Comparison of ENCODE assay signal across 8 cellular contexts in genomic region chr15:85330941-85331588, GRCh38. TPM values are rescaled to one million over a fixed set of nuclear protein-coding genes. Genes with fewer than 3 reads are reported as not detected.
DNase-seq lines count a peak whose midpoint lies in the region; ATAC-seq, FAIRE-seq and TF ChIP-seq lines count a peak whose summit lies in the region.

No MANE protein-coding gene starts in this region.

- H3K9ac ChIP-seq in DND-41 (ENCODE audit: low read depth, low read length) = peak overlapping the region; percentile 40

- H3K9me3 ChIP-seq in DND-41 (ENCODE audit: insufficient read depth, low read length, severe bottlenecking) (no peaks in the 10 kb centered on the region), gastroesophageal sphincter (no peaks in the 10 kb centered on the region), upper lobe of left lung (no peaks in the 10 kb centered on the region)

- no peak for TF ChIP-seq POLR2A in gastroesophageal sphincter (IDR thresholded peaks at IDR 0.05)
- TF ChIP-seq POLR2A in upper lobe of left lung (IDR thresholded peaks at IDR 0.05) = peak in 1 of 4 donors; percentile 56

- DNase-seq in DND-41 (peak; percentile 64), HTR-8/SVneo (ENCODE audit: insufficient read length, low spot score) (peak; percentile 69), RPMI7951 (ENCODE audit: low read depth) (peak; percentile 97), pons (ENCODE audit: low spot score) (peak; percentile 68), upper lobe of left lung (peak in 1 of 2 donors; percentile 97)
- DNase-seq in activated effector memory CD4-positive, alpha-beta T cell treated with anti-CD3 and anti-CD28 coated beads, Interleukin-2, amount 50 U/mL, for 16 hours = peak; percentile 87

- H3K36me3 ChIP-seq in DND-41 (ENCODE audit: insufficient read depth, low read length) (no peaks in the 10 kb centered on the region), gastroesophageal sphincter (no peaks in the 10 kb centered on the region), upper lobe of left lung (no peaks in the 10 kb centered on the region)

- H3K27ac ChIP-seq in DND-41 (ENCODE audit: low read length) (peak overlapping the region; percentile 66), gastroesophageal sphincter (peak overlapping the region; percentile 66 to 95 (median 90)), upper lobe of left lung (peak overlapping the region; percentile 87 to 96 (median 90))

- H2AFZ ChIP-seq in DND-41 (ENCODE audit: low read depth, low read length) = peak overlapping the region; percentile 78

- H3K4me3 ChIP-seq in DND-41 (ENCODE audit: low read depth in 1 of 2, low read length in 2 of 2) (peak overlapping the region in 1 of 2 experiments; percentile 53; a peak in 2 of 4 replicates), gastroesophageal sphincter (no peak overlapping the region), upper lobe of left lung (no peak overlapping the region)

- no peaks in the 10 kb centered on the region for H4K20me1 ChIP-seq in DND-41 (ENCODE audit: insufficient read depth, low read length)

- H3K27me3 ChIP-seq in DND-41 (ENCODE audit: insufficient read depth, low read length, poor library complexity) = no peaks in the 10 kb centered on the region
- H3K27me3 ChIP-seq in gastroesophageal sphincter = no peaks in the 10 kb centered on the region
- H3K27me3 ChIP-seq in upper lobe of left lung = no peaks in the 10 kb centered on the region

- no peak for FAIRE-seq in HTR-8/SVneo (lab: Jason Lieb, UNC)

- peak overlapping the region; percentile 67 for H3K4me2 ChIP-seq in DND-41 (ENCODE audit: insufficient read depth, low read length)

- H3K79me2 ChIP-seq in DND-41 (ENCODE audit: insufficient read depth, low read length) = no peaks in the 10 kb centered on the region

- TF ChIP-seq CTCF in DND-41 (IDR thresholded peaks at IDR 0.05; ENCODE audit: borderline replicate concordance, extremely low read depth, low read length, poor library complexity, severe bottlenecking) = peak; percentile 63
- peak; percentile 62 to 94 (median 92) for TF ChIP-seq CTCF in gastroesophageal sphincter (IDR thresholded peaks at IDR 0.05)
- peak; percentile 73 to 91 (median 82) for TF ChIP-seq CTCF in upper lobe of left lung (IDR thresholded peaks at IDR 0.05)

- TF ChIP-seq EP300 in gastroesophageal sphincter (IDR thresholded peaks at IDR 0.05) = no peak
- TF ChIP-seq EP300 in upper lobe of left lung (IDR thresholded peaks at IDR 0.05) = peak in 3 of 4 donors; percentile 66 to 99 (median 97)

- ATAC-seq in DND-41 (ENCODE audit: insufficient read depth, low read depth) = peak; percentile 79
- peak; percentile 63 for ATAC-seq in GM21390 (IDR thresholded peaks at IDR 0.05; ENCODE audit: unreplicated experiment)
- peak; percentile 98 for ATAC-seq in gastroesophageal sphincter
- ATAC-seq in upper lobe of left lung (ENCODE audit: low FRiP score in 2 of 2) = peak; percentile 93 to 96

- H3K4me1 ChIP-seq in DND-41 (ENCODE audit: insufficient read depth, low read length) = peaks cover 28% of the 10 kb centered on the region
- H3K4me1 ChIP-seq in gastroesophageal sphincter = peaks cover 6 to 43% (median 15%) of the 10 kb centered on the region in 3 donors
- peaks cover 23 to 37% (median 29%) of the 10 kb centered on the region in 4 donors for H3K4me1 ChIP-seq in upper lobe of left lung

- WGBS in gastroesophageal sphincter (ENCODE audit: low coverage in 1 of 2), 2 donors = 0 to 38% methylated on average over 2 to 6 of the region's 13 CpGs
- 21 to 38% methylated on average over 10 to 13 of the region's 13 CpGs for WGBS in upper lobe of left lung, 2 donors

RNA-seq across cellular contexts. Expression of gene AKAP13, which starts 49.3 kb away (rescaled TPM):
- 27.3 and 28.5 TPM in 2 replicates for total RNA-seq in RPMI7951 (2014; rRNA removed; shearing (Covaris generic))
- total RNA-seq in gastroesophageal sphincter (100 to 1,000 TPM; 196 to 252 (median 215) TPM), upper lobe of left lung (1,000 to 10,000 TPM in 1 of 6 donors, 100 to 1,000 TPM in 5; 329 to 1,278 (median 748) TPM)
